Comparison of ENCODE assay signal across 8 cellular contexts in genomic region chr1:63575340-63575826, GRCh38. TPM values are rescaled to one million over a fixed set of nuclear protein-coding genes. Genes with fewer than 3 reads are reported as not detected.
A peak's percentile ranks its signal among the peaks of the same experiment; 100 is the strongest.
DNase-seq lines count a peak whose midpoint lies in the region; ATAC-seq, FAIRE-seq and TF ChIP-seq lines count a peak whose summit lies in the region.

No MANE protein-coding gene starts in this region.

- H3K4me3 ChIP-seq in RWPE2 (ENCODE audit: severe bottlenecking) (no peak overlapping the region), small intestine (ENCODE audit: low read depth in 1 of 2, low read length in 2 of 2) (no peak overlapping the region)

- H3K27me3 ChIP-seq in CD4-positive, alpha-beta T cell (ENCODE audit: control insufficient read depth, insufficient read depth, low read length), result no peaks in the 10 kb centered on the region
- H3K27me3 ChIP-seq in RWPE2 (ENCODE audit: insufficient read depth, poor library complexity, severe bottlenecking) (no peaks in the 10 kb centered on the region), foreskin keratinocyte (no peaks in the 10 kb centered on the region), small intestine (ENCODE audit: control insufficient read depth in 2 of 2, insufficient read depth in 2 of 2, low read length in 2 of 2) (no peaks in the 10 kb centered on the region)

- H3K36me3 Mint-ChIP-seq in CD4-positive, alpha-beta T cell (ENCODE audit: low read depth), result no peaks in the 10 kb centered on the region
- no peaks in the 10 kb centered on the region for H3K36me3 Mint-ChIP-seq in activated T-cell treated with anti-CD3 and anti-CD28 coated beads, Interleukin-2, amount 50 U/mL, for 72 hours (ENCODE audit: insufficient read depth in 2 of 2)

- H3K4me3 Mint-ChIP-seq in CD4-positive, alpha-beta T cell, result no peak overlapping the region
- H3K4me3 Mint-ChIP-seq in activated T-cell treated with anti-CD3 and anti-CD28 coated beads, Interleukin-2, amount 50 U/mL, for 72 hours, result no peak overlapping the region

- H3K27ac ChIP-seq in CD4-positive, alpha-beta T cell (ENCODE audit: low read depth, low read length), result no peak overlapping the region
- H3K27ac ChIP-seq in RWPE2 (ENCODE audit: poor library complexity, severe bottlenecking) (no peak overlapping the region), foreskin keratinocyte (no peak overlapping the region), small intestine (ENCODE audit: low read depth in 1 of 2, low read length in 1 of 2) (no peak overlapping the region)

- peaks cover 9% of the 10 kb centered on the region for H3K4me1 ChIP-seq in RWPE2 (ENCODE audit: insufficient read depth, poor library complexity, severe bottlenecking)
- peaks cover 6% of the 10 kb centered on the region for H3K4me1 ChIP-seq in foreskin keratinocyte
- H3K4me1 ChIP-seq in small intestine (ENCODE audit: control insufficient read depth in 2 of 2, insufficient read depth in 1 of 2, low read depth in 1 of 2, low read length in 1 of 2), result no peaks in the 10 kb centered on the region

- no peaks in the 10 kb centered on the region for H3K27me3 Mint-ChIP-seq in CD4-positive, alpha-beta T cell
- H3K27me3 Mint-ChIP-seq in activated T-cell treated with anti-CD3 and anti-CD28 coated beads, Interleukin-2, amount 50 U/mL, for 72 hours (ENCODE audit: low read depth), result no peaks in the 10 kb centered on the region

- DNase-seq in CD4-positive, alpha-beta T cell, result no peak
- peak; percentile 22 for DNase-seq in HCEC 1CT
- DNase-seq in RWPE2 (ENCODE audit: low spot score), result no peak
- peak in 1 of 2 donors; percentile 25 for DNase-seq in foreskin keratinocyte
- DNase-seq in small intestine, result peak; percentile 52
- DNase-seq in activated T-cell treated with anti-CD3 and anti-CD28 coated beads, Interleukin-2, amount 50 U/mL, for 72 hours, result no peak

- no peaks in the 10 kb centered on the region for H3K9me3 ChIP-seq in CD4-positive, alpha-beta T cell (ENCODE audit: control insufficient read depth, low read length)
- H3K9me3 ChIP-seq in RWPE2 (ENCODE audit: severe bottlenecking) (no peaks in the 10 kb centered on the region), small intestine (ENCODE audit: control insufficient read depth, low read depth) (no peaks in the 10 kb centered on the region)

- H3K9me3 Mint-ChIP-seq in CD4-positive, alpha-beta T cell, result no peaks in the 10 kb centered on the region
- H3K9me3 Mint-ChIP-seq in activated T-cell treated with anti-CD3 and anti-CD28 coated beads, Interleukin-2, amount 50 U/mL, for 72 hours, result no peaks in the 10 kb centered on the region

- H3K36me3 ChIP-seq in RWPE2 (ENCODE audit: low read depth) (no peaks in the 10 kb centered on the region), small intestine (ENCODE audit: control insufficient read depth in 2 of 2, insufficient read depth in 2 of 2, low read length in 2 of 2) (no peaks in the 10 kb centered on the region)

- no peak for FAIRE-seq in small intestine (lab: Jason Lieb, UNC)

- POLR2A ChIA-PET in CD4-positive, alpha-beta T cell (lab: Charles Lee), result interaction anchor here (0.7 to 2.7 kb wide), 3 partner anchors 15 to 745 kb away, joined by 3 to 6 read pairs (median 3); partner anchors contain the start of gene PGM1

- ATAC-seq in CD4-positive, alpha-beta T cell (ENCODE audit: poor library complexity), result no peak
- ATAC-seq in RWPE2 (ENCODE audit: low read depth) (peak; percentile 27; the same call in 1 of the 3 replicates), foreskin keratinocyte (peak; percentile 44), HG02759 (IDR thresholded peaks at IDR 0.05; ENCODE audit: unreplicated experiment) (no peak)
- ATAC-seq in activated CD4-positive, CD25-positive, alpha-beta regulatory T cell treated with anti-CD3 and anti-CD28 coated beads, Interleukin-2, amount 50 U/mL, for 24 hours, result no peak
- no peak for ATAC-seq in activated T-cell treated with anti-CD3 and anti-CD28 coated beads, Interleukin-2, amount 50 U/mL, for 72 hours (replicated peaks in 1 of 2)

- TF ChIP-seq CTCF in CD4-positive, alpha-beta T cell (IDR thresholded peaks at IDR 0.05), result peak; percentile 87
- TF ChIP-seq CTCF in RWPE2 (IDR thresholded peaks at IDR 0.05; ENCODE audit: poor library complexity, severe bottlenecking) (peak; percentile 88), foreskin keratinocyte (conservative IDR thresholded peaks at IDR 0.05) (peak; percentile 73)

- WGBS in small intestine, 3 donors, result 63 to 76% (median 70%) methylated on average over 4 of the region's 4 CpGs

- CTCF ChIA-PET in CD4-positive, alpha-beta T cell (lab: Charles Lee), result interaction anchor here (1.3 kb wide), 1 partner anchor 18 kb away, joined by 5 read pairs; the partner anchor contains the start of gene PGM1

- H3K4me1 Mint-ChIP-seq in CD4-positive, alpha-beta T cell (ENCODE audit: low read depth), result no peaks in the 10 kb centered on the region
- H3K4me1 Mint-ChIP-seq in activated T-cell treated with anti-CD3 and anti-CD28 coated beads, Interleukin-2, amount 50 U/mL, for 72 hours (ENCODE audit: low read depth), result no peaks in the 10 kb centered on the region

- no peak overlapping the region for H3K27ac Mint-ChIP-seq in CD4-positive, alpha-beta T cell
- H3K27ac Mint-ChIP-seq in activated T-cell treated with anti-CD3 and anti-CD28 coated beads, Interleukin-2, amount 50 U/mL, for 72 hours, result no peak overlapping the region

- intact Hi-C loops in CD4-positive, alpha-beta T cell (cut with DNase I, micrococcal nuclease), result loop anchor here (1.0 to 2.0 kb wide), 2 partner anchors 19 to 671 kb away; no protein-coding TSS in a partner anchor

RNA-seq across cellular contexts. Expression of gene PGM1, which starts 17.8 kb away (rescaled TPM):
- 1 to 10 TPM; 5.4 to 5.6 TPM for total RNA-seq in CD4-positive, alpha-beta T cell
- total RNA-seq in foreskin keratinocyte, result 33.3 and 49.4 TPM in 2 replicates
- polyA plus RNA-seq in foreskin keratinocyte (25.2 and 39.2 TPM in 2 replicates), small intestine (10 to 100 TPM; 43.0 to 88.8 (median 60.8) TPM)
- total RNA-seq in activated T-cell treated with anti-CD3 and anti-CD28 coated beads, Interleukin-2, amount 50 U/mL, for 72 hours, result 10 to 100 TPM; 34.1 to 36.1 TPM

RNA-seq across cellular contexts. Expression of gene EFCAB7, which starts 52.1 kb away (rescaled TPM):
- total RNA-seq in CD4-positive, alpha-beta T cell, result 1 to 10 TPM; 5.7 to 8.9 TPM
- total RNA-seq in foreskin keratinocyte, result 3.9 and 4.0 TPM in 2 replicates
- 1.5 and 2.1 TPM in 2 replicates for polyA plus RNA-seq in foreskin keratinocyte
- 1 to 10 TPM; 1.1 to 2.7 (median 1.6) TPM for polyA plus RNA-seq in small intestine
- 1 to 10 TPM; 7.2 to 7.5 TPM for total RNA-seq in activated T-cell treated with anti-CD3 and anti-CD28 coated beads, Interleukin-2, amount 50 U/mL, for 72 hours

RNA-seq across cellular contexts. Expression of gene ITGB3BP, which starts 52.4 kb away (rescaled TPM):
- total RNA-seq in CD4-positive, alpha-beta T cell, result 1 to 10 TPM; 8.3 to 9.3 TPM
- 32.8 and 36.5 TPM in 2 replicates for total RNA-seq in foreskin keratinocyte
- polyA plus RNA-seq in foreskin keratinocyte (29.5 and 34.0 TPM in 2 replicates), small intestine (10 to 100 TPM; 10.5 to 21.0 (median 13.0) TPM)
- 10 to 100 TPM; 70.0 to 86.5 TPM for total RNA-seq in activated T-cell treated with anti-CD3 and anti-CD28 coated beads, Interleukin-2, amount 50 U/mL, for 72 hours

Comparison
In these comparisons a context has a peak if more than half of its experiments do, and no peak if none do; other contexts are left out.
1. ATAC-seq: peak in RWPE2 (single experiment) and foreskin keratinocyte (single experiment); none in CD4-positive, alpha-beta T cell (single experiment), HG02759 (single experiment), activated CD4-positive, CD25-positive, alpha-beta regulatory T cell treated with anti-CD3 and anti-CD28 coated beads, Interleukin-2, amount 50 U/mL, for 24 hours (0 of 2) and activated T-cell treated with anti-CD3 and anti-CD28 coated beads, Interleukin-2, amount 50 U/mL, for 72 hours (0 of 2).
2. DNase-seq: peak in HCEC 1CT (single experiment) and small intestine (single experiment); none in CD4-positive, alpha-beta T cell (0 of 10), RWPE2 (single experiment) and activated T-cell treated with anti-CD3 and anti-CD28 coated beads, Interleukin-2, amount 50 U/mL, for 72 hours (0 of 2).
3. Peak in every context shown above with its lines, with median percentiles within 50 percentile points of each other: CTCF ChIP-seq.